26 cellular contexts compared by ENCODE assay signal in the genomic region with DNA sequence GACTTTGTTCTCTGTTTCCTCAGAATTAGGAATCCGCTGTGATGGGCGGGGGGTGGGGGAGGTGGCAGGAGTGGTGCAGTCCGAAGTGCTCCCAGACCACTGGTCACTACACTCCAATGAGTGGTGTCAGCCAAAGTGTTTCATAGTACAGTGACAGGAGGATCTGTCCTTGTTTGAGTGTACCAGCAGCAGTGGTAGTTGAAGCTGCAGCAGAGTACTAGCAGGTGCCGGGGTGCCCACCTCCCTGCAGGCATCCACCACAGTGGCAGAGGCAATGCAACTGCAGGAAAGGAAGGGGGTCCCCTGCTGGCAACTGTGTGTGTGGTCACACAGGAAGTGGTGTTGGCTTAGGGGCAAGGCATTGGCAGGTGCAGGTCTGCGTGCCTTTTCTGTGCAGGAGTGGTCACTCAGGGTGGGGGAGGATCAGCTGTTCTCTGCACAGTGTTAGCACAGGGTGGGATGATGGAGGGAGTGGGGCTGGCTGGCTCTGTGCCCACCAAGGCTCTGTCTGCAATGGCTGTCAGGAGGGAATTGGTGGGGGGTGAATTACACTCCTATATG. TPM values are rescaled to one million over a fixed set of nuclear protein-coding genes. Genes with fewer than 3 reads are reported as not detected.
DNase-seq lines count a peak whose midpoint lies in the region; ATAC-seq and TF ChIP-seq lines count a peak whose summit lies in the region.
"Had no signal": no experiment of that assay in that cellular context is flagged by ENCODE, and none has a peak within 500 bp of the region (broad histone marks: within the 10 kb centered on the region; RNA-seq: fewer than 3 reads in every experiment).

No MANE protein-coding gene starts in this region.

- peaks cover 41% of the 10 kb centered on the region for H3K27me3 ChIP-seq in HCT116 (ENCODE audit: insufficient read depth, low read length)
- H3K27me3 ChIP-seq: testis, vagina had no signal

- no peaks in the 10 kb centered on the region; the same call in 1 of the 2 replicates for H3K9me2 ChIP-seq in HCT116 (ENCODE audit: insufficient read depth)

- no TSS peak for BruUV-seq in HCT116 (replicated peaks; lab: Mats Ljungman, UMichigan)

- POLR2A ChIA-PET in HCT116 (lab: Charles Lee) (no interaction called here), WTC11 (lab: Charles Lee) (no interaction called here)

- no peak for DNase-seq in GM12865 (ENCODE audit: low read depth)
- DNase-seq in HCT116 (ENCODE audit: low read depth, low spot score), result no peak
- peak; percentile 54 for DNase-seq in WTC11 (ENCODE audit: low spot score)
- DNase-seq in natural killer cell, result no peak
- DNase-seq in T-helper 9 cell, result no peak
- DNase-seq in NCI-H446 treated with DMSO at 0.1 percent for 48 hours (lab: John Stamatoyannopoulos, UW), result no peak
- no peak for DNase-seq in cerebellar nuclear complex (lab: John Stamatoyannopoulos, UW)
- DNase-seq: activated CD4-positive, alpha-beta memory T cell treated with anti-CD3 and anti-CD28 coated beads, Interleukin-2, amount 10 ng/mL, durations not matched to agents 7 days and 5 days; activated naive CD4-positive, alpha-beta T cell; activated T-cell treated with anti-CD3 and anti-CD28 coated beads, Interleukin-2, amount 50 U/mL, for 4 hours; amygdala; CD4-positive, CD25-positive, alpha-beta regulatory T cell; DMS 273 treated with DMSO at 0.1 percent for 48 hours; head of caudate nucleus; NCI-H2081 treated with DMSO at 0.1 percent for 48 hours; psoas muscle; RPMI8226; testis had no signal

- H3K4me3 ChIP-seq in GM12865 (ENCODE audit: low read depth, low read length) (no peak overlapping the region), HCT116 (replicated peaks in 1 of 2; ENCODE audit: low read depth in 1 of 2, low read length in 2 of 2) (no peak overlapping the region)
- H3K4me3 ChIP-seq: cardiac muscle cell, psoas muscle, testis, vagina had no signal

- H3K27me3 Mint-ChIP-seq in WTC11 (ENCODE audit: low read depth) (peaks cover 35% of the 10 kb centered on the region), natural killer cell (ENCODE audit: low read depth in 2 of 2) (peaks cover 31 to 44% of the 10 kb centered on the region in 2 donors)

- no peak overlapping the region for H3K27ac ChIP-seq in HCT116 (ENCODE audit: low read depth, low read length)
- H3K27ac ChIP-seq: cardiac muscle cell, HL-60, psoas muscle, testis, vagina had no signal

- H3K36me3 ChIP-seq in HCT116 (ENCODE audit: control insufficient read depth in 1 of 2, insufficient read depth in 2 of 2, low read length in 2 of 2), result no peaks in the 10 kb centered on the region
- H3K36me3 ChIP-seq: cardiac muscle cell, vagina had no signal

- peak; percentile 64; the same call in 1 of the 2 replicates for ATAC-seq in HCT116
- peak; percentile 78 for ATAC-seq in WTC11
- ATAC-seq in natural killer cell, result peak; percentile 35 to 54 (median 36)
- ATAC-seq: activated T-cell treated with anti-CD3 and anti-CD28 coated beads, Interleukin-2, amount 50 U/mL, for 4 hours; psoas muscle had no signal

- no peak overlapping the region for H3K4me2 ChIP-seq in HCT116 (ENCODE audit: low read length)

- TF ChIP-seq POLR2A in HCT116 (IDR thresholded peaks at IDR 0.05; ENCODE audit: borderline replicate concordance, extremely low read depth, insufficient read depth, insufficient read length), result no peak

- H3K4me1 ChIP-seq in HCT116 (ENCODE audit: control insufficient read depth in 1 of 2, insufficient read depth in 2 of 2, low read length in 2 of 2), result no peaks in the 10 kb centered on the region
- H3K4me1 ChIP-seq: psoas muscle, testis, vagina had no signal

- intact Hi-C loops in HCT116 (cut with micrococcal nuclease), result no loop called here
- intact Hi-C loops in natural killer cell (cut with micrococcal nuclease), result no loop called here

- H3K79me2 ChIP-seq in HCT116 (ENCODE audit: insufficient read depth, low read length), result no peaks in the 10 kb centered on the region

- H4K20me1 ChIP-seq in HCT116 (ENCODE audit: insufficient read depth), result no peaks in the 10 kb centered on the region

- no peaks in the 10 kb centered on the region for H3K36me3 Mint-ChIP-seq in WTC11
- no peaks in the 10 kb centered on the region for H3K36me3 Mint-ChIP-seq in natural killer cell
- H3K36me3 Mint-ChIP-seq: CD4-positive, CD25-positive, alpha-beta regulatory T cell; mesothelial cell of epicardium had no signal

- CTCF ChIA-PET in HCT116 (lab: Charles Lee) (no interaction called here), WTC11 (lab: Charles Lee) (interaction anchor here (1.0 to 1.2 kb wide), 2 partner anchors 31 to 61 kb away, joined by 5 to 6 read pairs; a partner anchor contains a TSS)

- H3K9ac ChIP-seq in HCT116 (ENCODE audit: low read length), result no peak overlapping the region

- H3K4me3 Mint-ChIP-seq in WTC11, result no peak overlapping the region
- no peak overlapping the region for H3K4me3 Mint-ChIP-seq in natural killer cell
- H3K4me3 Mint-ChIP-seq: activated CD4-positive, alpha-beta memory T cell treated with anti-CD3 and anti-CD28 coated beads, Interleukin-2, amount 10 ng/mL, durations not matched to agents 7 days and 5 days; activated T-cell treated with anti-CD3 and anti-CD28 coated beads, Interleukin-2, amount 50 U/mL, for 4 hours; CD4-positive, CD25-positive, alpha-beta regulatory T cell; mesothelial cell of epicardium; T-helper 2 cell treated with Interferon-gamma antibody and Interleukin-4, amounts not matched to agents 5 μg/mL and 100 μg/mL, for 36 hours had no signal

- H3K27ac Mint-ChIP-seq in WTC11, result no peak overlapping the region
- no peak overlapping the region for H3K27ac Mint-ChIP-seq in natural killer cell
- H3K27ac Mint-ChIP-seq: activated CD4-positive, alpha-beta memory T cell treated with anti-CD3 and anti-CD28 coated beads, Interleukin-2, amount 10 ng/mL, durations not matched to agents 7 days and 5 days; CD4-positive, CD25-positive, alpha-beta regulatory T cell; mesothelial cell of epicardium; T-helper 2 cell treated with Interferon-gamma antibody and Interleukin-4, amounts not matched to agents 5 μg/mL and 100 μg/mL, for 36 hours had no signal

- RAD21 ChIA-PET in HCT116 (lab: Charles Lee; ENCODE audit: low non-redundant PET in 1 of 2, low total read pairs in 2 of 2, uncharacterized antibody in 2 of 2, unreplicated experiment in 2 of 2), result no interaction called here

- H2AFZ ChIP-seq in HCT116 (ENCODE audit: low read depth, low read length, poor library complexity, severe bottlenecking), result no peak overlapping the region

- peaks cover 5% of the 10 kb centered on the region for H3K4me1 Mint-ChIP-seq in WTC11
- peaks cover 4 to 6% of the 10 kb centered on the region in 2 donors for H3K4me1 Mint-ChIP-seq in natural killer cell
- H3K4me1 Mint-ChIP-seq: activated CD4-positive, alpha-beta memory T cell treated with anti-CD3 and anti-CD28 coated beads, Interleukin-2, amount 10 ng/mL, durations not matched to agents 7 days and 5 days; CD4-positive, CD25-positive, alpha-beta regulatory T cell; mesothelial cell of epicardium had no signal

- TF ChIP-seq CTCF in GM12865 (IDR thresholded peaks at IDR 0.05; ENCODE audit: insufficient read depth, low read depth, low read length, missing control alignments), result peak; percentile 3
- 0 out of 6 replicates have a peak, but pooled peaks of 1 of the 3 experiments have one; percentile 13 for TF ChIP-seq CTCF in HCT116 (IDR thresholded peaks at IDR 0.05 in 2 of 3, conservative IDR thresholded peaks at IDR 0.05 in 1 of 3; ENCODE audit: borderline replicate concordance in 1 of 3, insufficient read depth in 1 of 3, low read depth in 2 of 3, low read length in 2 of 3)
- no peak for TF ChIP-seq CTCF in WTC11 (IDR thresholded peaks at IDR 0.05)
- TF ChIP-seq CTCF in natural killer cell (IDR thresholded peaks at IDR 0.05), result no peak

- no peaks in the 10 kb centered on the region for H3K9me3 Mint-ChIP-seq in WTC11
- no peaks in the 10 kb centered on the region for H3K9me3 Mint-ChIP-seq in natural killer cell
- H3K9me3 Mint-ChIP-seq: activated CD4-positive, alpha-beta memory T cell treated with anti-CD3 and anti-CD28 coated beads, Interleukin-2, amount 10 ng/mL, durations not matched to agents 7 days and 5 days; activated T-cell treated with anti-CD3 and anti-CD28 coated beads, Interleukin-2, amount 50 U/mL, for 4 hours; mesothelial cell of epicardium; T-helper 2 cell treated with Interferon-gamma antibody and Interleukin-4, amounts not matched to agents 5 μg/mL and 100 μg/mL, for 36 hours had no signal

- H3K9me3 ChIP-seq in HCT116 (ENCODE audit: control insufficient read depth in 1 of 2, insufficient read depth in 1 of 2, low read depth in 1 of 2, low read length in 2 of 2), result no peaks in the 10 kb centered on the region
- H3K9me3 ChIP-seq: psoas muscle, testis, vagina had no signal

- no peak for TF ChIP-seq RAD21 in HCT116 (IDR thresholded peaks at IDR 0.05; ENCODE audit: low read depth)

TF ChIP-seq in HCT116, 20 proteins besides CTCF, POLR2A, EP300 and RAD21 (continues in another document):
- TF ChIP-seq EZH2 (IDR thresholded peaks at IDR 0.05) (no peak), FOSL1 (IDR thresholded peaks at IDR 0.05; ENCODE audit: low read depth) (no peak), CBX3 (IDR thresholded peaks at IDR 0.05; ENCODE audit: low read depth) (no peak), EZH2phosphoT487 (IDR thresholded peaks at IDR 0.05; ENCODE audit: borderline replicate concordance) (no peak), JUND (IDR thresholded peaks at IDR 0.05) (no peak)

TF ChIP-seq in WTC11, 78 proteins besides CTCF, POLR2A, EP300 and RAD21 (continues in another document):
- no peak for TF ChIP-seq FOXJ3 (CRISPR knock-in tag; IDR thresholded peaks at IDR 0.05; ENCODE audit: borderline replicate concordance)
- TF ChIP-seq SP1 (CRISPR knock-in tag; conservative IDR thresholded peaks at IDR 0.05), result no peak
- TF ChIP-seq JUN (CRISPR knock-in tag; IDR thresholded peaks at IDR 0.05), result no peak

RNA-seq across cellular contexts. Expression of a gene that starts 9.7 kb away (rescaled TPM):
- total RNA-seq in HCT116 (2021; ENCODE audit: unreplicated experiment) (0.64 TPM), WTC11 (2021) (0.15 to 0.55 TPM (median 0.46 TPM) in 3 replicates), natural killer cell (10 to 100 TPM in 2 of 3 donors, 1 to 10 TPM in 1; 4.2 to 13.7 (median 10.4) TPM)
- polyA plus RNA-seq in HCT116 (2012), result 1.1 and 1.3 TPM in 2 replicates
- total RNA-seq: cardiac muscle cell, skeletal muscle tissue had no signal
- polyA plus RNA-seq: cardiac muscle cell, neural cell had no signal

RNA-seq across cellular contexts. Expression of a gene that starts 31.4 kb away (rescaled TPM):
- total RNA-seq in HCT116 (2021; ENCODE audit: unreplicated experiment), result 59.9 TPM
- polyA plus RNA-seq in HCT116 (2012), result 43.9 and 67.4 TPM in 2 replicates
- total RNA-seq in WTC11 (2021), result 14.7 to 23.0 TPM (median 16.5 TPM) in 3 replicates
- total RNA-seq in natural killer cell, result 100 to 1,000 TPM; 162 to 221 (median 209) TPM

RNA-seq across cellular contexts. Expression of a gene that starts 36.7 kb away (rescaled TPM):
- total RNA-seq in HCT116 (2021; ENCODE audit: unreplicated experiment) (0.96 TPM), WTC11 (2021) (13.8 to 22.0 TPM (median 19.4 TPM) in 3 replicates), natural killer cell (100 to 1,000 TPM; 160 to 170 (median 161) TPM)
- 1.1 and 1.4 TPM in 2 replicates for polyA plus RNA-seq in HCT116 (2012)
- polyA plus RNA-seq: neural cell had no signal

RNA-seq across cellular contexts. Expression of a gene that starts 43.8 kb away (rescaled TPM):
- total RNA-seq in HCT116 (2021; ENCODE audit: unreplicated experiment), result 1.8 TPM
- 0.31 and 0.51 TPM in 2 replicates for polyA plus RNA-seq in HCT116 (2012)
- total RNA-seq in WTC11 (2021), result 0.39 to 0.76 TPM (median 0.42 TPM) in 3 replicates
- total RNA-seq in natural killer cell, result 1 to 10 TPM in 1 of 3 donors, not detected in 2; 8.2 TPM
- total RNA-seq: activated CD4-positive, alpha-beta memory T cell treated with anti-CD3 and anti-CD28 coated beads, Interleukin-2, amount 10 ng/mL, durations not matched to agents 7 days and 5 days; cardiac muscle cell; mesothelial cell of epicardium; NCI-H460; skeletal muscle tissue had no signal
- polyA plus RNA-seq: cardiac muscle cell, neural cell, psoas muscle had no signal

RNA-seq across cellular contexts. Expression of a gene that starts 46.4 kb away (rescaled TPM):
- total RNA-seq in HCT116 (2021; ENCODE audit: unreplicated experiment), result 32.2 TPM
- polyA plus RNA-seq in HCT116 (2012), result 49.6 and 50.8 TPM in 2 replicates
- 13.6 to 15.9 TPM (median 15.7 TPM) in 3 replicates for total RNA-seq in WTC11 (2021)
- 100 to 1,000 TPM; 134 to 193 (median 179) TPM for total RNA-seq in natural killer cell
- polyA plus RNA-seq: neural cell had no signal
